ENCODE assay signal across 9 cellular contexts in the genomic region with DNA sequence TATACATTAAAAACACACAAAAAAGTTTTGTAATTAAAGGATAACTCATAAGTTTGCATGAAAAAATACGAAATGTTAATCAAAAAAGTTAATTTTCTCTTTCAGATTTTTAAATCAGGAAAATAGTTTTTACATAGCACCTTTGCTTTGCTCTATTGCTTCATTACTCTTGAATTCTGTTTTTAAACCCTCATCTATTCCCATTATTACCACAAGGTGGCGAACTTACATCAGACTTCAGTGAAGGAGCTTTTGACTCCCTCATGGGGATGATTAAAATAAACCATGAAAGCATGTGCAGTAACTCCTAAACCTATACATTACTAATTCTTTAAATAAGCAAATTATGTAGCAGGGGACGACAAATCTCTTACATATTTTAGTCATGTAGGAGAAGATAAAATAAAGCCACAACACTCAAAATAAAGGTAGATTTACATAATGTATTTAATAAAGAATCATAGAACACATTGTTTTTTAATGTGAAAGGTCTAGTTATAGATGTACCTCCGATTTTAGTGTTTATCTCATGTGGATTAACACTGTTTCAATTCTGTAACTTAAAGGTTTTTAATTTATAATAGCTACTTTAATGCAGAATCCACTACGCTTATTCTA.
DNase-seq lines count a peak whose midpoint lies in the region; ATAC-seq, FAIRE-seq and TF ChIP-seq lines count a peak whose summit lies in the region.
"Had no signal": no experiment of that assay in that cellular context is flagged by ENCODE, and none has a peak within 500 bp of the region (broad histone marks: within the 10 kb centered on the region; RNA-seq: fewer than 3 reads in every experiment).

No MANE protein-coding gene starts in this region.

- in situ Hi-C loops in GM12878 (cut with MboI): loop anchor here (5.0 to 25.0 kb wide), 3 partner anchors 372 to 1350 kb away; no protein-coding TSS in a partner anchor

- SMC1A ChIA-PET in GM12878 (lab: Charles Lee; ENCODE audit: uncharacterized antibody, unreplicated experiment): interaction anchor here (0.7 to 3.0 kb wide), 10 partner anchors 10 to 1086 kb away, joined by 3 to 26 read pairs (median 5); no protein-coding TSS in a partner anchor

- 0% methylated on average over 5 of the region's 5 CpGs for WGBS in GM12878 (ENCODE audit: insufficient coverage, insufficient replicate concordance, low lambda C conversion rate, missing lambda C conversion rate)

- H3K79me2 ChIP-seq in GM12878 (ENCODE audit: control insufficient read depth, insufficient read depth, low read length): no peaks in the 10 kb centered on the region

- H2AFZ ChIP-seq in GM12878 (ENCODE audit: control insufficient read depth, low read depth, low read length): no peak overlapping the region

- no peaks in the 10 kb centered on the region for H3K27me3 ChIP-seq in GM12878 (replicated peaks in 1 of 2; ENCODE audit: control insufficient read depth in 2 of 2, insufficient read depth in 2 of 2, low read length in 1 of 2)
- H3K27me3 ChIP-seq: SJSA1 had no signal

- no peak for TF ChIP-seq EP300 in GM12878 (IDR thresholded peaks at IDR 0.05; ENCODE audit: borderline replicate concordance in 1 of 2, control insufficient read depth in 1 of 2, low read depth in 2 of 2, low read length in 2 of 2)

- intact Hi-C loops in GM12878 (cut with micrococcal nuclease; ENCODE audit: unreplicated experiment) (loop anchor here (1.0 to 10.0 kb wide), 4 partner anchors 110 to 1352 kb away; no protein-coding TSS in a partner anchor), kidney (cut with DNase I) (no loop called here)

- DNase-seq in CMK (ENCODE audit: low read depth): peak; percentile 7
- DNase-seq in NCI-H446 treated with DMSO at 0.1 percent for 48 hours (lab: John Stamatoyannopoulos, UW): peak; percentile 46
- peak; percentile 12 for DNase-seq in GM12878 (ENCODE audit: low read depth, low spot score)
- no peak for DNase-seq in kidney
- DNase-seq in effector CD4-positive, alpha-beta T cell: no peak
- DNase-seq in stimulated activated CD4-positive, alpha-beta T cell treated with anti-CD3 and anti-CD28 coated beads, Interleukin-1b, Interleukin-23, amount 100 ng/mL, for 48 hours: no peak

- BruUV-seq in GM12878 (replicated peaks; lab: Mats Ljungman, UMichigan): no TSS peak

- FAIRE-seq in GM12878 (lab: Jason Lieb, UNC) (peak; percentile 96), kidney (lab: Jason Lieb, UNC) (peak; percentile 97)

- RAD21 ChIA-PET in GM12878 (lab: Charles Lee; ENCODE audit: unreplicated experiment): interaction anchor here (1.0 to 2.1 kb wide), 5 partner anchors 8 to 1080 kb away, joined by 3 to 14 read pairs (median 5); no protein-coding TSS in a partner anchor

- TF ChIP-seq RAD21 in GM12878 (IDR thresholded peaks at IDR 0.05; ENCODE audit: insufficient read depth, low read depth, low read length): peak; percentile 88

- H3K9ac ChIP-seq in GM12878 (ENCODE audit: control insufficient read depth, insufficient read depth, low read length): no peak overlapping the region
- no peak overlapping the region for H3K9ac ChIP-seq in kidney (ENCODE audit: low read length in 2 of 2)

- H3K9me3 ChIP-seq in GM12878 (replicated peaks; ENCODE audit: control insufficient read depth, insufficient read depth, low read length): no peaks in the 10 kb centered on the region
- H3K9me3 ChIP-seq in kidney (ENCODE audit: control insufficient read depth in 1 of 2, low read length in 2 of 2): no peaks in the 10 kb centered on the region
- H3K9me3 ChIP-seq: SJSA1 had no signal

- TF ChIP-seq POLR2A in GM12878 (IDR thresholded peaks at IDR 0.05; ENCODE audit: low read depth, low read length): no peak

- no peak overlapping the region for H3K4me2 ChIP-seq in GM12878 (ENCODE audit: control insufficient read depth, insufficient read depth)

- CTCF ChIA-PET in GM12878 (lab: Yijun Ruan, JAX): interaction anchor here (0.6 to 3.8 kb wide), 23 partner anchors 10 to 1103 kb away, joined by 3 to 41 read pairs (median 4); no protein-coding TSS in a partner anchor

- H3K27ac ChIP-seq in GM12878 (ENCODE audit: control insufficient read depth, insufficient read depth): no peak overlapping the region
- no peak overlapping the region for H3K27ac ChIP-seq in kidney (ENCODE audit: low read depth in 2 of 2, low read length in 2 of 2)
- H3K27ac ChIP-seq: SJSA1 had no signal

- H3K4me3 ChIP-seq in GM12878 (no peak overlapping the region), kidney (ENCODE audit: low read length in 2 of 2) (no peak overlapping the region)
- H3K4me3 ChIP-seq: SJSA1 had no signal

- H4K20me1 ChIP-seq in GM12878 (ENCODE audit: control insufficient read depth, insufficient read depth): no peaks in the 10 kb centered on the region

- peak; percentile 57 to 64 (median 60) for TF ChIP-seq CTCF in GM12878 (IDR thresholded peaks at IDR 0.05 in 2 of 3, conservative IDR thresholded peaks at IDR 0.05 in 1 of 3; ENCODE audit: control insufficient read depth in 2 of 3, extremely low read depth in 1 of 3, insufficient read depth in 1 of 3, low read depth in 3 of 3, low read length in 3 of 3)
- TF ChIP-seq CTCF in kidney (IDR thresholded peaks at IDR 0.05; ENCODE audit: borderline replicate concordance, extremely low read depth, insufficient read depth): peak; percentile 61

- H3K36me3 ChIP-seq in GM12878 (ENCODE audit: control insufficient read depth in 2 of 2, insufficient read depth in 2 of 2, low read length in 1 of 2): no peaks in the 10 kb centered on the region
- no peaks in the 10 kb centered on the region for H3K36me3 ChIP-seq in kidney (ENCODE audit: control insufficient read depth in 1 of 2, insufficient read depth in 2 of 2, low read length in 2 of 2)
- H3K36me3 ChIP-seq: SJSA1 had no signal

- H3K4me1 ChIP-seq in GM12878 (ENCODE audit: control insufficient read depth, insufficient read depth, low read length): no peaks in the 10 kb centered on the region
- no peaks in the 10 kb centered on the region for H3K4me1 ChIP-seq in kidney (ENCODE audit: control insufficient read depth in 1 of 2, insufficient read depth in 1 of 2, low read depth in 1 of 2, low read length in 2 of 2)
- H3K4me1 ChIP-seq: SJSA1 had no signal

- POLR2A ChIA-PET in GM12878 (lab: Charles Lee): interaction anchor here (0.7 kb wide), 1 partner anchor 17 kb away, joined by 4 read pairs; no protein-coding TSS in a partner anchor

- ATAC-seq in GM19025 (IDR thresholded peaks at IDR 0.05; ENCODE audit: low read depth, unreplicated experiment) (peak; percentile 60), HG03378 (IDR thresholded peaks at IDR 0.05; ENCODE audit: unreplicated experiment) (peak; percentile 95), GM12878 (peak; percentile 86)

TF ChIP-seq in GM12878, 131 proteins besides CTCF, POLR2A, EP300 and RAD21:
- no peak for TF ChIP-seq MEF2A (IDR thresholded peaks at IDR 0.05; ENCODE audit: insufficient read depth, low read depth, low read length)
- no peak for TF ChIP-seq DPF2 (IDR thresholded peaks at IDR 0.05)
- TF ChIP-seq SMC3 (IDR thresholded peaks at IDR 0.05; ENCODE audit: borderline replicate concordance, low read length): peak; percentile 68; the same call in 1 of the 2 replicates
- no peak for TF ChIP-seq PML (IDR thresholded peaks at IDR 0.05; ENCODE audit: low read length)
- no peak for TF ChIP-seq ZSCAN29 (IDR thresholded peaks at IDR 0.05)
- TF ChIP-seq BACH1 (IDR thresholded peaks at IDR 0.05; ENCODE audit: borderline replicate concordance): no peak
- TF ChIP-seq HCFC1 (IDR thresholded peaks at IDR 0.05; ENCODE audit: low read length): no peak
- no peak for TF ChIP-seq YBX1 (IDR thresholded peaks at IDR 0.05)

Comparison
In these comparisons a context has a peak if more than half of its experiments do, and no peak if none do; other contexts are left out.
1. DNase-seq: peak in CMK (single experiment), NCI-H446 treated with DMSO at 0.1 percent for 48 hours (single experiment) and GM12878 (single experiment); none in kidney (single experiment), effector CD4-positive, alpha-beta T cell (single experiment) and stimulated activated CD4-positive, alpha-beta T cell treated with anti-CD3 and anti-CD28 coated beads, Interleukin-1b, Interleukin-23, amount 100 ng/mL, for 48 hours (single experiment).
2. Peak in every context shown above with its lines, with median percentiles within 50 percentile points of each other: ATAC-seq.